Comparison of ENCODE assay signal across 9 cellular contexts in genomic region chr1:42949312-42950145, GRCh38. TPM values are rescaled to one million over a fixed set of nuclear protein-coding genes. Genes with fewer than 3 reads are reported as not detected.
DNase-seq lines count a peak whose midpoint lies in the region; ATAC-seq and TF ChIP-seq lines count a peak whose summit lies in the region.
"Had no signal": no experiment of that assay in that cellular context is flagged by ENCODE, and none has a peak within 500 bp of the region (broad histone marks: within the 10 kb centered on the region; RNA-seq: fewer than 3 reads in every experiment).

No MANE protein-coding gene starts in this region.

- no peaks in the 10 kb centered on the region for H3K9me3 ChIP-seq in RWPE2 (ENCODE audit: severe bottlenecking)

- H3K36me3 ChIP-seq in RWPE2 (ENCODE audit: low read depth): peaks cover 88% of the 10 kb centered on the region

- peaks cover 76% of the 10 kb centered on the region in 2 donors for H3K4me1 Mint-ChIP-seq in effector memory CD8-positive, alpha-beta T cell (ENCODE audit: low read depth in 2 of 2)
- H3K4me1 Mint-ChIP-seq in progenitor cell of endocrine pancreas (ENCODE audit: low read depth): peaks cover 11% of the 10 kb centered on the region

- peak overlapping the region; percentile 99 for H3K27ac ChIP-seq in RWPE2 (ENCODE audit: poor library complexity, severe bottlenecking)
- H3K27ac ChIP-seq: 22Rv1 had no signal

- ATAC-seq in RWPE2 (ENCODE audit: low read depth): no peak
- no peak for ATAC-seq in effector memory CD8-positive, alpha-beta T cell (replicated peaks)
- ATAC-seq in GM21367 (IDR thresholded peaks at IDR 0.05; ENCODE audit: unreplicated experiment): no peak
- ATAC-seq in GM18867 (IDR thresholded peaks at IDR 0.05; ENCODE audit: unreplicated experiment): no peak

- peak overlapping the region; percentile 62 to 87 for H3K27ac Mint-ChIP-seq in effector memory CD8-positive, alpha-beta T cell
- H3K27ac Mint-ChIP-seq in progenitor cell of endocrine pancreas: peak overlapping the region; percentile 87

- H3K4me1 ChIP-seq in RWPE2 (ENCODE audit: insufficient read depth, poor library complexity, severe bottlenecking): peaks cover 93% of the 10 kb centered on the region

- peak overlapping the region; percentile 71 to 73 for H3K4me3 Mint-ChIP-seq in effector memory CD8-positive, alpha-beta T cell
- no peak overlapping the region for H3K4me3 Mint-ChIP-seq in progenitor cell of endocrine pancreas (ENCODE audit: low read depth)

- H3K9me3 Mint-ChIP-seq in effector memory CD8-positive, alpha-beta T cell: no peaks in the 10 kb centered on the region
- no peaks in the 10 kb centered on the region for H3K9me3 Mint-ChIP-seq in progenitor cell of endocrine pancreas (ENCODE audit: low read depth)

- peaks cover 58% of the 10 kb centered on the region for H3K36me3 Mint-ChIP-seq in effector memory CD8-positive, alpha-beta T cell (ENCODE audit: insufficient read depth)
- peaks cover 1% of the 10 kb centered on the region for H3K36me3 Mint-ChIP-seq in progenitor cell of endocrine pancreas (ENCODE audit: insufficient read depth)

- DNase-seq in DMS53 (lab: John Stamatoyannopoulos, UW) (peak; percentile 36), DMS53 treated with DMSO at 0.1 percent for 48 hours (lab: John Stamatoyannopoulos, UW; ENCODE audit: unreplicated experiment) (no peak), RWPE2 (ENCODE audit: low spot score) (no peak), progenitor cell of endocrine pancreas (ENCODE audit: low spot score, unreplicated experiment) (no peak), AML-193 (lab: John Stamatoyannopoulos, UW) (no peak)
- no peak for DNase-seq in effector memory CD8-positive, alpha-beta T cell

- H3K27me3 Mint-ChIP-seq in effector memory CD8-positive, alpha-beta T cell: no peaks in the 10 kb centered on the region
- no peaks in the 10 kb centered on the region for H3K27me3 Mint-ChIP-seq in progenitor cell of endocrine pancreas

- TF ChIP-seq CTCF in RWPE2 (IDR thresholded peaks at IDR 0.05; ENCODE audit: poor library complexity, severe bottlenecking): no peak
- no peak for TF ChIP-seq CTCF in progenitor cell of endocrine pancreas (IDR thresholded peaks at IDR 0.05; ENCODE audit: unreplicated experiment)

- no peaks in the 10 kb centered on the region for H3K27me3 ChIP-seq in RWPE2 (ENCODE audit: insufficient read depth, poor library complexity, severe bottlenecking)

- H3K4me3 ChIP-seq in RWPE2 (ENCODE audit: severe bottlenecking): no peak overlapping the region

RNA-seq across cellular contexts. Expression of gene SLC2A1, which starts 9.1 kb away (rescaled TPM):
- 49.7 and 54.7 TPM in 2 replicates for total RNA-seq in progenitor cell of endocrine pancreas
